In the genomic region with DNA sequence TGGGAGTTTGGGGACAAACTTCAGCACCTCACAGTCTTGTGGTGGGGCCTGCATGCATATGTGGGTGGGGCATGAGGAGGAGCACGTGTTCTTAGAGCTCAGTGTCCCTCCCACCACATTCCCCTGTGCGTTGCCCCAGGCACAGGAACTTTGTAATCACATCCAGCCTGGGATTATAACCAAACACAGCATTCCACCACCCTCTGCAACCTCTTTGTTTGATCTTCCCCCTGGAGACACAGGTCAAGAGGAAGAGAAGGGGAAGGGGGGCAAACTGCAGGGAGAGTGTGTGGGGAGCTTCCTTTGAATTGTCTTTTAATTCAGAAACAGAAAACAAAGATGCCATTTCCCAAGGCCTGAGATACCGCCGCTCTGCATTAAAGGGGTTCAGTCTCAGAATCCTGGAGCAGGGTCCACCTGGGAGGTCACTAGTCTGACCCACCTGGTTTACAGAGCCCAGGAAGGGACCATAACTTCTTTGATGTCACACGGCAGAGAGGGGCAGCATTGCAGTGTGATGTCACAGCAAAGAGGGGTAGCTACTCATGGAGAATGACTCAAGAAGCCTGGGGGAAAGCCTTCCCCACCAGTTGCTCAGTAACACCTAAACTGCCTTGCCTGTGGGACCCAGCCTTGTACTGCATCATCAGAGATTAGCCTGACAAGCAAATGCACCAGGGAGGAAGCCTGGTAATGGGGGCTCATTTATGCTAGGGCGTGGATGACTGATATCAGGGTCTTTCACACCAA, we compare ENCODE assay signal across 1 cellular context.
TF ChIP-seq lines count a peak whose summit lies in the region.

No MANE protein-coding gene starts in this region.

TF ChIP-seq in HepG2, 621 proteins besides CTCF, POLR2A, EP300 and RAD21 (continued from another document and continues in another):
- TF ChIP-seq, protein P1, sequence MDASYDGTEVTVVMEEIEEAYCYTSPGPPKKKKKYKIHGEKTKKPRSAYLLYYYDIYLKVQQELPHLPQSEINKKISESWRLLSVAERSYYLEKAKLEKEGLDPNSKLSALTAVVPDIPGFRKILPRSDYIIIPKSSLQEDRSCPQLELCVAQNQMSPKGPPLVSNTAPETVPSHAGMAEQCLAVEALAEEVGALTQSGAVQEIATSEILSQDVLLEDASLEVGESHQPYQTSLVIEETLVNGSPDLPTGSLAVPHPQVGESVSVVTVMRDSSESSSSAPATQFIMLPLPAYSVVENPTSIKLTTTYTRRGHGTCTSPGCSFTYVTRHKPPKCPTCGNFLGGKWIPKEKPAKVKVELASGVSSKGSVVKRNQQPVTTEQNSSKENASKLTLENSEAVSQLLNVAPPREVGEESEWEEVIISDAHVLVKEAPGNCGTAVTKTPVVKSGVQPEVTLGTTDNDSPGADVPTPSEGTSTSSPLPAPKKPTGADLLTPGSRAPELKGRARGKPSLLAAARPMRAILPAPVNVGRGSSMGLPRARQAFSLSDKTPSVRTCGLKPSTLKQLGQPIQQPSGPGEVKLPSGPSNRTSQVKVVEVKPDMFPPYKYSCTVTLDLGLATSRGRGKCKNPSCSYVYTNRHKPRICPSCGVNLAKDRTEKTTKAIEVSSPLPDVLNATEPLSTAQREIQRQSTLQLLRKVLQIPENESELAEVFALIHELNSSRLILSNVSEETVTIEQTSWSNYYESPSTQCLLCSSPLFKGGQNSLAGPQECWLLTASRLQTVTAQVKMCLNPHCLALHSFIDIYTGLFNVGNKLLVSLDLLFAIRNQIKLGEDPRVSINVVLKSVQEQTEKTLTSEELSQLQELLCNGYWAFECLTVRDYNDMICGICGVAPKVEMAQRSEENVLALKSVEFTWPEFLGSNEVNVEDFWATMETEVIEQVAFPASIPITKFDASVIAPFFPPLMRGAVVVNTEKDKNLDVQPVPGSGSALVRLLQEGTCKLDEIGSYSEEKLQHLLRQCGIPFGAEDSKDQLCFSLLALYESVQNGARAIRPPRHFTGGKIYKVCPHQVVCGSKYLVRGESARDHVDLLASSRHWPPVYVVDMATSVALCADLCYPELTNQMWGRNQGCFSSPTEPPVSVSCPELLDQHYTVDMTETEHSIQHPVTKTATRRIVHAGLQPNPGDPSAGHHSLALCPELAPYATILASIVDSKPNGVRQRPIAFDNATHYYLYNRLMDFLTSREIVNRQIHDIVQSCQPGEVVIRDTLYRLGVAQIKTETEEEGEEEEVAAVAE (CRISPR knock-in tag; IDR thresholded peaks at IDR 0.05; ENCODE audit: borderline replicate concordance), result no peak
- TF ChIP-seq, protein P2, sequence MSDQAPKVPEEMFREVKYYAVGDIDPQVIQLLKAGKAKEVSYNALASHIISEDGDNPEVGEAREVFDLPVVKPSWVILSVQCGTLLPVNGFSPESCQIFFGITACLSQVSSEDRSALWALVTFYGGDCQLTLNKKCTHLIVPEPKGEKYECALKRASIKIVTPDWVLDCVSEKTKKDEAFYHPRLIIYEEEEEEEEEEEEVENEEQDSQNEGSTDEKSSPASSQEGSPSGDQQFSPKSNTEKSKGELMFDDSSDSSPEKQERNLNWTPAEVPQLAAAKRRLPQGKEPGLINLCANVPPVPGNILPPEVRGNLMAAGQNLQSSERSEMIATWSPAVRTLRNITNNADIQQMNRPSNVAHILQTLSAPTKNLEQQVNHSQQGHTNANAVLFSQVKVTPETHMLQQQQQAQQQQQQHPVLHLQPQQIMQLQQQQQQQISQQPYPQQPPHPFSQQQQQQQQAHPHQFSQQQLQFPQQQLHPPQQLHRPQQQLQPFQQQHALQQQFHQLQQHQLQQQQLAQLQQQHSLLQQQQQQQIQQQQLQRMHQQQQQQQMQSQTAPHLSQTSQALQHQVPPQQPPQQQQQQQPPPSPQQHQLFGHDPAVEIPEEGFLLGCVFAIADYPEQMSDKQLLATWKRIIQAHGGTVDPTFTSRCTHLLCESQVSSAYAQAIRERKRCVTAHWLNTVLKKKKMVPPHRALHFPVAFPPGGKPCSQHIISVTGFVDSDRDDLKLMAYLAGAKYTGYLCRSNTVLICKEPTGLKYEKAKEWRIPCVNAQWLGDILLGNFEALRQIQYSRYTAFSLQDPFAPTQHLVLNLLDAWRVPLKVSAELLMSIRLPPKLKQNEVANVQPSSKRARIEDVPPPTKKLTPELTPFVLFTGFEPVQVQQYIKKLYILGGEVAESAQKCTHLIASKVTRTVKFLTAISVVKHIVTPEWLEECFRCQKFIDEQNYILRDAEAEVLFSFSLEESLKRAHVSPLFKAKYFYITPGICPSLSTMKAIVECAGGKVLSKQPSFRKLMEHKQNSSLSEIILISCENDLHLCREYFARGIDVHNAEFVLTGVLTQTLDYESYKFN (CRISPR knock-in tag; conservative IDR thresholded peaks at IDR 0.05), result peak; percentile 91
- TF ChIP-seq DNMT1 (CRISPR knock-in tag; IDR thresholded peaks at IDR 0.05) (no peak), ZNF607 (CRISPR knock-in tag; IDR thresholded peaks at IDR 0.05; ENCODE audit: borderline replicate concordance) (no peak), ZNF441 (CRISPR knock-in tag; IDR thresholded peaks at IDR 0.05; ENCODE audit: borderline replicate concordance) (peak; percentile 55; the same call in 1 of the 2 replicates), GPN1 (CRISPR knock-in tag; IDR thresholded peaks at IDR 0.05; ENCODE audit: borderline replicate concordance) (no peak), KDM3A (CRISPR knock-in tag; IDR thresholded peaks at IDR 0.05; ENCODE audit: low read depth) (peak; percentile 73; the same call in 1 of the 2 replicates), TP53 (CRISPR knock-in tag; conservative IDR thresholded peaks at IDR 0.05) (no peak), ZFP1 (CRISPR knock-in tag; IDR thresholded peaks at IDR 0.05) (no peak), MIER2 (CRISPR knock-in tag; IDR thresholded peaks at IDR 0.05) (peak; percentile 65), ZNF879 (CRISPR knock-in tag; IDR thresholded peaks at IDR 0.05) (no peak), ZBTB21 (CRISPR knock-in tag; IDR thresholded peaks at IDR 0.05) (peak; percentile 95), ZNF678 (CRISPR knock-in tag; IDR thresholded peaks at IDR 0.05) (no peak), NCOR1 (IDR thresholded peaks at IDR 0.05; ENCODE audit: borderline replicate concordance, low read length) (peak; percentile 77), ZSCAN30 (CRISPR knock-in tag; IDR thresholded peaks at IDR 0.05) (no peak), ZNF670 (CRISPR knock-in tag; IDR thresholded peaks at IDR 0.05; ENCODE audit: borderline replicate concordance) (no peak), ZNF3 (CRISPR knock-in tag; IDR thresholded peaks at IDR 0.05) (no peak), GTF3A (CRISPR knock-in tag; conservative IDR thresholded peaks at IDR 0.05) (0 out of 2 replicates have a peak, but pooled peaks have one; percentile 37), ATRX (CRISPR knock-in tag; IDR thresholded peaks at IDR 0.05; ENCODE audit: borderline replicate concordance) (no peak), GFI1 (CRISPR knock-in tag; IDR thresholded peaks at IDR 0.05; ENCODE audit: borderline replicate concordance) (peak; percentile 77), ZNF598 (CRISPR knock-in tag; IDR thresholded peaks at IDR 0.05; ENCODE audit: borderline replicate concordance) (no peak), ZKSCAN5 (CRISPR knock-in tag; IDR thresholded peaks at IDR 0.05) (no peak), RCOR2 (CRISPR knock-in tag; IDR thresholded peaks at IDR 0.05) (peak; percentile 82), ZC3H13 (CRISPR knock-in tag; IDR thresholded peaks at IDR 0.05) (no peak), SMYD3 (CRISPR knock-in tag; IDR thresholded peaks at IDR 0.05) (0 out of 2 replicates have a peak, but pooled peaks have one; percentile 17), ZFP82 (CRISPR knock-in tag; IDR thresholded peaks at IDR 0.05; ENCODE audit: borderline replicate concordance) (no peak), SOX13 (IDR thresholded peaks at IDR 0.05) (peak; percentile 77; the same call in 1 of the 2 replicates), SOX13 (CRISPR knock-in tag; conservative IDR thresholded peaks at IDR 0.05 in 1 of 2, IDR thresholded peaks at IDR 0.05 in 1 of 2) (peak in 1 of 2 experiments; percentile 90; a peak in 2 of 4 replicates), ZKSCAN1 (IDR thresholded peaks at IDR 0.05; ENCODE audit: low read length) (no peak), KLF11 (CRISPR knock-in tag; IDR thresholded peaks at IDR 0.05) (0 out of 2 replicates have a peak, but pooled peaks have one; percentile 36)
- TF ChIP-seq, protein P3, sequence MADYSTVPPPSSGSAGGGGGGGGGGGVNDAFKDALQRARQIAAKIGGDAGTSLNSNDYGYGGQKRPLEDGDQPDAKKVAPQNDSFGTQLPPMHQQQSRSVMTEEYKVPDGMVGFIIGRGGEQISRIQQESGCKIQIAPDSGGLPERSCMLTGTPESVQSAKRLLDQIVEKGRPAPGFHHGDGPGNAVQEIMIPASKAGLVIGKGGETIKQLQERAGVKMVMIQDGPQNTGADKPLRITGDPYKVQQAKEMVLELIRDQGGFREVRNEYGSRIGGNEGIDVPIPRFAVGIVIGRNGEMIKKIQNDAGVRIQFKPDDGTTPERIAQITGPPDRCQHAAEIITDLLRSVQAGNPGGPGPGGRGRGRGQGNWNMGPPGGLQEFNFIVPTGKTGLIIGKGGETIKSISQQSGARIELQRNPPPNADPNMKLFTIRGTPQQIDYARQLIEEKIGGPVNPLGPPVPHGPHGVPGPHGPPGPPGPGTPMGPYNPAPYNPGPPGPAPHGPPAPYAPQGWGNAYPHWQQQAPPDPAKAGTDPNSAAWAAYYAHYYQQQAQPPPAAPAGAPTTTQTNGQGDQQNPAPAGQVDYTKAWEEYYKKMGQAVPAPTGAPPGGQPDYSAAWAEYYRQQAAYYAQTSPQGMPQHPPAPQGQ (CRISPR knock-in tag; IDR thresholded peaks at IDR 0.05; ENCODE audit: borderline replicate concordance), result no peak; the same call in 1 of the 2 replicates
- TF ChIP-seq, protein P4, sequence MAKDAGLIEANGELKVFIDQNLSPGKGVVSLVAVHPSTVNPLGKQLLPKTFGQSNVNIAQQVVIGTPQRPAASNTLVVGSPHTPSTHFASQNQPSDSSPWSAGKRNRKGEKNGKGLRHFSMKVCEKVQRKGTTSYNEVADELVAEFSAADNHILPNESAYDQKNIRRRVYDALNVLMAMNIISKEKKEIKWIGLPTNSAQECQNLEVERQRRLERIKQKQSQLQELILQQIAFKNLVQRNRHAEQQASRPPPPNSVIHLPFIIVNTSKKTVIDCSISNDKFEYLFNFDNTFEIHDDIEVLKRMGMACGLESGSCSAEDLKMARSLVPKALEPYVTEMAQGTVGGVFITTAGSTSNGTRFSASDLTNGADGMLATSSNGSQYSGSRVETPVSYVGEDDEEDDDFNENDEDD (CRISPR knock-in tag; IDR thresholded peaks at IDR 0.05; ENCODE audit: borderline replicate concordance), result peak; percentile 61; the same call in 1 of the 2 replicates
- TF ChIP-seq, protein P5, sequence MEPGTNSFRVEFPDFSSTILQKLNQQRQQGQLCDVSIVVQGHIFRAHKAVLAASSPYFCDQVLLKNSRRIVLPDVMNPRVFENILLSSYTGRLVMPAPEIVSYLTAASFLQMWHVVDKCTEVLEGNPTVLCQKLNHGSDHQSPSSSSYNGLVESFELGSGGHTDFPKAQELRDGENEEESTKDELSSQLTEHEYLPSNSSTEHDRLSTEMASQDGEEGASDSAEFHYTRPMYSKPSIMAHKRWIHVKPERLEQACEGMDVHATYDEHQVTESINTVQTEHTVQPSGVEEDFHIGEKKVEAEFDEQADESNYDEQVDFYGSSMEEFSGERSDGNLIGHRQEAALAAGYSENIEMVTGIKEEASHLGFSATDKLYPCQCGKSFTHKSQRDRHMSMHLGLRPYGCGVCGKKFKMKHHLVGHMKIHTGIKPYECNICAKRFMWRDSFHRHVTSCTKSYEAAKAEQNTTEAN (CRISPR knock-in tag; conservative IDR thresholded peaks at IDR 0.05), result no peak
- TF ChIP-seq, protein P6, sequence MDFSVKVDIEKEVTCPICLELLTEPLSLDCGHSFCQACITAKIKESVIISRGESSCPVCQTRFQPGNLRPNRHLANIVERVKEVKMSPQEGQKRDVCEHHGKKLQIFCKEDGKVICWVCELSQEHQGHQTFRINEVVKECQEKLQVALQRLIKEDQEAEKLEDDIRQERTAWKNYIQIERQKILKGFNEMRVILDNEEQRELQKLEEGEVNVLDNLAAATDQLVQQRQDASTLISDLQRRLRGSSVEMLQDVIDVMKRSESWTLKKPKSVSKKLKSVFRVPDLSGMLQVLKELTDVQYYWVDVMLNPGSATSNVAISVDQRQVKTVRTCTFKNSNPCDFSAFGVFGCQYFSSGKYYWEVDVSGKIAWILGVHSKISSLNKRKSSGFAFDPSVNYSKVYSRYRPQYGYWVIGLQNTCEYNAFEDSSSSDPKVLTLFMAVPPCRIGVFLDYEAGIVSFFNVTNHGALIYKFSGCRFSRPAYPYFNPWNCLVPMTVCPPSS (IDR thresholded peaks at IDR 0.05), result no peak
- TF ChIP-seq, protein P7, sequence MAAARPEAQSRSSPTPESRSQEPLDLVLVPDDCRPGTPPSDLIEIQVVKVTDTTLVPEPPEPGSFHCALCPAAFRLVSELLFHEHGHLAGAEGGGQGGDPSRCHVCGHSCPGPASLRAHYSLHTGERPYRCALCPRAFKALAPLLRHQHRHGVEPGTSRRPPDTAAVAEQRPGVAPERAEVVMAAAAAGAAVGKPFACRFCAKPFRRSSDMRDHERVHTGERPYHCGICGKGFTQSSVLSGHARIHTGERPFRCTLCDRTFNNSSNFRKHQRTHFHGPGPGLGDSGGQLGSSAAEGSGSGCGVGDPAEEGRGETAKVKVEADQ (CRISPR knock-in tag; IDR thresholded peaks at IDR 0.05; ENCODE audit: borderline replicate concordance), result no peak; the same call in 1 of the 2 replicates
- TF ChIP-seq, protein P8, sequence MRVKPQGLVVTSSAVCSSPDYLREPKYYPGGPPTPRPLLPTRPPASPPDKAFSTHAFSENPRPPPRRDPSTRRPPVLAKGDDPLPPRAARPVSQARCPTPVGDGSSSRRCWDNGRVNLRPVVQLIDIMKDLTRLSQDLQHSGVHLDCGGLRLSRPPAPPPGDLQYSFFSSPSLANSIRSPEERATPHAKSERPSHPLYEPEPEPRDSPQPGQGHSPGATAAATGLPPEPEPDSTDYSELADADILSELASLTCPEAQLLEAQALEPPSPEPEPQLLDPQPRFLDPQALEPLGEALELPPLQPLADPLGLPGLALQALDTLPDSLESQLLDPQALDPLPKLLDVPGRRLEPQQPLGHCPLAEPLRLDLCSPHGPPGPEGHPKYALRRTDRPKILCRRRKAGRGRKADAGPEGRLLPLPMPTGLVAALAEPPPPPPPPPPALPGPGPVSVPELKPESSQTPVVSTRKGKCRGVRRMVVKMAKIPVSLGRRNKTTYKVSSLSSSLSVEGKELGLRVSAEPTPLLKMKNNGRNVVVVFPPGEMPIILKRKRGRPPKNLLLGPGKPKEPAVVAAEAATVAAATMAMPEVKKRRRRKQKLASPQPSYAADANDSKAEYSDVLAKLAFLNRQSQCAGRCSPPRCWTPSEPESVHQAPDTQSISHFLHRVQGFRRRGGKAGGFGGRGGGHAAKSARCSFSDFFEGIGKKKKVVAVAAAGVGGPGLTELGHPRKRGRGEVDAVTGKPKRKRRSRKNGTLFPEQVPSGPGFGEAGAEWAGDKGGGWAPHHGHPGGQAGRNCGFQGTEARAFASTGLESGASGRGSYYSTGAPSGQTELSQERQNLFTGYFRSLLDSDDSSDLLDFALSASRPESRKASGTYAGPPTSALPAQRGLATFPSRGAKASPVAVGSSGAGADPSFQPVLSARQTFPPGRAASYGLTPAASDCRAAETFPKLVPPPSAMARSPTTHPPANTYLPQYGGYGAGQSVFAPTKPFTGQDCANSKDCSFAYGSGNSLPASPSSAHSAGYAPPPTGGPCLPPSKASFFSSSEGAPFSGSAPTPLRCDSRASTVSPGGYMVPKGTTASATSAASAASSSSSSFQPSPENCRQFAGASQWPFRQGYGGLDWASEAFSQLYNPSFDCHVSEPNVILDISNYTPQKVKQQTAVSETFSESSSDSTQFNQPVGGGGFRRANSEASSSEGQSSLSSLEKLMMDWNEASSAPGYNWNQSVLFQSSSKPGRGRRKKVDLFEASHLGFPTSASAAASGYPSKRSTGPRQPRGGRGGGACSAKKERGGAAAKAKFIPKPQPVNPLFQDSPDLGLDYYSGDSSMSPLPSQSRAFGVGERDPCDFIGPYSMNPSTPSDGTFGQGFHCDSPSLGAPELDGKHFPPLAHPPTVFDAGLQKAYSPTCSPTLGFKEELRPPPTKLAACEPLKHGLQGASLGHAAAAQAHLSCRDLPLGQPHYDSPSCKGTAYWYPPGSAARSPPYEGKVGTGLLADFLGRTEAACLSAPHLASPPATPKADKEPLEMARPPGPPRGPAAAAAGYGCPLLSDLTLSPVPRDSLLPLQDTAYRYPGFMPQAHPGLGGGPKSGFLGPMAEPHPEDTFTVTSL (CRISPR knock-in tag; IDR thresholded peaks at IDR 0.05; ENCODE audit: borderline replicate concordance), result peak; percentile 77; the same call in 1 of the 2 replicates
